ENCODE assay signal across 8 cellular contexts in genomic region chr7:4681922-4682620, GRCh38. TPM values are rescaled to one million over a fixed set of nuclear protein-coding genes. Genes with fewer than 3 reads are reported as not detected.
A peak's percentile ranks its signal among the peaks of the same experiment; 100 is the strongest.
DNase-seq lines count a peak whose midpoint lies in the region; ATAC-seq and TF ChIP-seq lines count a peak whose summit lies in the region.

Gene FOXK1, plus strand, starts transcription at chr7:4682295. Its CDS starts 14 bp downstream, at chr7:4682309.

- peaks cover 26% of the 10 kb centered on the region for H3K36me3 ChIP-seq in DND-41 (ENCODE audit: insufficient read depth, low read length)
- H3K36me3 ChIP-seq in KOPT-K1 (ENCODE audit: insufficient read depth, low read length) = peaks cover 15% of the 10 kb centered on the region; the same call in 1 of the 2 replicates
- H3K36me3 ChIP-seq in ovary = no peaks in the 10 kb centered on the region
- no peaks in the 10 kb centered on the region for H3K36me3 ChIP-seq in thymus (ENCODE audit: control insufficient read depth, insufficient read depth)

- H3K4me3 Mint-ChIP-seq in glutamatergic neuron (ENCODE audit: unreplicated experiment) = peak within 1 kb of the TSS; percentile 97

- peak; percentile 93 for ATAC-seq in DND-41 (ENCODE audit: insufficient read depth, low read depth)
- peak; percentile 54 for ATAC-seq in GM21717 (IDR thresholded peaks at IDR 0.05; ENCODE audit: unreplicated experiment)
- peak; percentile 57 for ATAC-seq in SK-N-SH treated with all-trans-retinoic acid at 6 μM for 48 hours
- peak; percentile 71 to 83 for ATAC-seq in activated naive CD4-positive, alpha-beta T cell treated with anti-CD3 and anti-CD28 coated beads, Interleukin-2, amount 50 U/mL, for 72 hours

- H3K27me3 ChIP-seq in DND-41 (ENCODE audit: insufficient read depth, low read length, poor library complexity) (no peaks in the 10 kb centered on the region), ovary (no peaks in the 10 kb centered on the region), thymus (ENCODE audit: control insufficient read depth, insufficient read depth) (no peaks in the 10 kb centered on the region)

- H3K27me3 Mint-ChIP-seq in glutamatergic neuron (ENCODE audit: unreplicated experiment) = peaks cover 3% of the 10 kb centered on the region

- 1% methylated on average over 20 to 114 of the region's 115 CpGs for WGBS in ovary, 3 donors
- under 1% methylated on average over 115 of the region's 115 CpGs for WGBS in thymus

- peaks cover 52% of the 10 kb centered on the region for H3K79me2 ChIP-seq in DND-41 (ENCODE audit: insufficient read depth, low read length)

- peak within 1 kb of the TSS; percentile 98 for H2AFZ ChIP-seq in DND-41 (ENCODE audit: low read depth, low read length)

- TF ChIP-seq POLR2A in ovary (IDR thresholded peaks at IDR 0.05) = peak; percentile 32

- H3K4me1 ChIP-seq in DND-41 (ENCODE audit: insufficient read depth, low read length) = peaks cover 35% of the 10 kb centered on the region
- peaks cover 5% of the 10 kb centered on the region for H3K4me1 ChIP-seq in ovary (ENCODE audit: insufficient read depth)
- H3K4me1 ChIP-seq in thymus (ENCODE audit: control insufficient read depth, insufficient read depth, low read length) = peaks cover 14% of the 10 kb centered on the region

- H3K9me3 ChIP-seq in DND-41 (ENCODE audit: insufficient read depth, low read length, severe bottlenecking) (no peaks in the 10 kb centered on the region), KOPT-K1 (ENCODE audit: insufficient read depth, low read length, poor library complexity, severe bottlenecking) (no peaks in the 10 kb centered on the region), ovary (no peaks in the 10 kb centered on the region), thymus (ENCODE audit: control insufficient read depth) (no peaks in the 10 kb centered on the region)

- H3K27ac Mint-ChIP-seq in activated naive CD4-positive, alpha-beta T cell treated with anti-CD3 and anti-CD28 coated beads, Interleukin-2, amount 50 U/mL, for 72 hours = peak within 1 kb of the TSS; percentile 85 to 98
- H3K27ac Mint-ChIP-seq in glutamatergic neuron (ENCODE audit: unreplicated experiment) = peak within 1 kb of the TSS; percentile 52

- no peak for TF ChIP-seq CTCF in DND-41 (IDR thresholded peaks at IDR 0.05; ENCODE audit: borderline replicate concordance, extremely low read depth, low read length, poor library complexity, severe bottlenecking)
- no peak for TF ChIP-seq CTCF in glutamatergic neuron (IDR thresholded peaks at IDR 0.05; ENCODE audit: partially characterized antibody, unreplicated experiment)
- no peak for TF ChIP-seq CTCF in ovary (IDR thresholded peaks at IDR 0.05)

- H3K27ac ChIP-seq in DND-41 (ENCODE audit: low read length) = peak within 1 kb of the TSS; percentile 82
- H3K27ac ChIP-seq in KOPT-K1 (ENCODE audit: low read depth, low read length, poor library complexity, severe bottlenecking) = peak within 1 kb of the TSS; percentile 76
- peak within 1 kb of the TSS; percentile 67 to 89 for H3K27ac ChIP-seq in ovary
- H3K27ac ChIP-seq in thymus (ENCODE audit: low read depth) = peak within 1 kb of the TSS; percentile 83

- peak within 1 kb of the TSS; percentile 95 for H3K9ac ChIP-seq in DND-41 (ENCODE audit: low read depth, low read length)

- peaks cover 10% of the 10 kb centered on the region for H3K4me1 Mint-ChIP-seq in glutamatergic neuron (ENCODE audit: low read depth, unreplicated experiment)

- peaks cover 34% of the 10 kb centered on the region for H4K20me1 ChIP-seq in DND-41 (ENCODE audit: insufficient read depth, low read length)

- H3K36me3 Mint-ChIP-seq in activated naive CD4-positive, alpha-beta T cell treated with anti-CD3 and anti-CD28 coated beads, Interleukin-2, amount 50 U/mL, for 72 hours = peaks cover 4 to 19% of the 10 kb centered on the region in 2 donors
- peaks cover 4% of the 10 kb centered on the region for H3K36me3 Mint-ChIP-seq in glutamatergic neuron (ENCODE audit: unreplicated experiment)

- no peaks in the 10 kb centered on the region for H3K9me3 Mint-ChIP-seq in activated naive CD4-positive, alpha-beta T cell treated with anti-CD3 and anti-CD28 coated beads, Interleukin-2, amount 50 U/mL, for 72 hours
- peaks cover 5% of the 10 kb centered on the region for H3K9me3 Mint-ChIP-seq in glutamatergic neuron (ENCODE audit: unreplicated experiment)

- H3K4me3 ChIP-seq in DND-41 (ENCODE audit: low read depth in 1 of 2, low read length in 2 of 2) (peak within 1 kb of the TSS; percentile 75 to 99), ovary (peak within 1 kb of the TSS; percentile 81), thymus (ENCODE audit: low read length) (peak within 1 kb of the TSS; percentile 61)

- DNase-seq in DND-41 = peak; percentile 82
- DNase-seq in activated naive CD4-positive, alpha-beta T cell treated with anti-CD3 and anti-CD28 coated beads, Interleukin-2, amount 50 U/mL, for 72 hours (ENCODE audit: low spot score in 2 of 2) = peak; percentile 76 to 83
- DNase-seq in glutamatergic neuron = peak; percentile 89
- DNase-seq in ovary = peak; percentile 73 to 88 (median 82)

- H3K4me2 ChIP-seq in DND-41 (ENCODE audit: insufficient read depth, low read length) = peak within 1 kb of the TSS; percentile 99

- no peak for TF ChIP-seq EP300 in ovary (IDR thresholded peaks at IDR 0.05)

- intact Hi-C loops in ovary (cut with DNase I) = loop anchor here (2.0 to 10.0 kb wide), 6 partner anchors 39 to 65 kb away; no protein-coding TSS in a partner anchor

TF ChIP-seq in SK-N-SH treated with all-trans-retinoic acid at 6 μM for 48 hours, 23 proteins besides CTCF, POLR2A, EP300 and RAD21:
- peak; percentile 74; the same call in 1 of the 2 replicates for TF ChIP-seq CSDC2 (CRISPR knock-in tag; IDR thresholded peaks at IDR 0.05)
- no peak for TF ChIP-seq ZFP30 (CRISPR knock-in tag; IDR thresholded peaks at IDR 0.05)
- 0 out of 2 replicates have a peak, but pooled peaks have one; percentile 36 for TF ChIP-seq SNAI2 (CRISPR knock-in tag; IDR thresholded peaks at IDR 0.05)
- TF ChIP-seq TSHZ2 (CRISPR knock-in tag; IDR thresholded peaks at IDR 0.05) = 0 out of 2 replicates have a peak, but pooled peaks have one; percentile 18
- 0 out of 2 replicates have a peak, but pooled peaks have one; percentile 24 for TF ChIP-seq BACH2 (CRISPR knock-in tag; IDR thresholded peaks at IDR 0.05; ENCODE audit: borderline replicate concordance)
- no peak for TF ChIP-seq ZNF8 (CRISPR knock-in tag; IDR thresholded peaks at IDR 0.05)
- TF ChIP-seq CREB5 (CRISPR knock-in tag; IDR thresholded peaks at IDR 0.05; ENCODE audit: low read depth) = no peak

RNA-seq across cellular contexts. Expression of gene FOXK1, which starts in this region (rescaled TPM):
- 10 to 100 TPM; 37.1 to 40.5 TPM for total RNA-seq in activated naive CD4-positive, alpha-beta T cell treated with anti-CD3 and anti-CD28 coated beads, Interleukin-2, amount 50 U/mL, for 72 hours
- total RNA-seq in glutamatergic neuron (ENCODE audit: unreplicated experiment) = 41.7 TPM
- total RNA-seq in ovary = 10 to 100 TPM; 10.9 to 43.9 (median 32.6) TPM
- polyA plus RNA-seq in ovary = 10 to 100 TPM in 1 of 2 donors, 1 to 10 TPM in 1; 5.8 to 10.4 TPM
- polyA plus RNA-seq in thymus = 7.6 TPM

Comparison
In these comparisons a context has a peak if more than half of its experiments do, and no peak if none do; other contexts are left out.
1. Peak in every context shown above with its lines: DNase-seq, ATAC-seq, H3K4me3 ChIP-seq and H3K27ac ChIP-seq.